ENCODE assay signal across 8 cellular contexts in the genomic region with DNA sequence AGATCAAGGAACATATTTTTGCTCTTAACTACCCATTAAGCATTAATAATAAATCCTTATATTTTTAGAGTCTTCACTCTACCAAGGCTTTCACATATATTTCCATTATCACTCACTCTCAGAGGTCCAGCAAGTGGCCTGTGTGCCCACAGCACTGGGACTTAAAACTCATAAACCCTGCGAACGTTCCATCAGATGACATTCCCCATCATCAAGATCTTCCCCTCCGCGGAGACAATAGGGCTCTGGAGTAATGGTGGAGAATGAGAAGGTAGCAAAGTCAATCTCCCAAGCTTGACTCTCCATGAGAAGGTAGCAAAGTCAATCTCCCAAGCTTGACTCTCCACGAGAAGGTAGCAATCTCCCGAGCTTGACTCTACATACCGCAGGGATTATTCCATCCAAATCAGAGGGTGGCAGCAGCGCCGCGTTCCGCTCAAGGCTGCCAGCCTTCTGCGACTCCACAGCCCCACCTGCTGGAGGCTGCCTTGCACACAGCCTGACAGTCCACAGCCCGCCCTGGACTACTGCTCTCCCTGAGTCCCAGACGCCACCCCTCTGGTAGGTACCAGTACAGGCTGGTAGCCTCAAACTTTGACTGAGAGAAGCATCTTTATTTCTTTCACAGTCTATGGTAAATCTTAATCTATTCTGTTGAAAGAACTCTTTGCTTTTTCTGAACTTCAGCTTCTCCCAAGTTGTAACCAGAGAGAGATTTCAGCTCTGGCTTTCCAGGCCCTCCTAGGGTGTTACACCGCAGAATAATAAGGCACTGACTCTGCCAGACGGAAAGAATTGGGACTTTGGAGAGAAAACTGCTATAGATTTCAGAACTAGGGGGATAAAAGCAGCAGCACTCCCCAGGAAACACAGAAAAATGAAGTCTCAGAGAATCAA. TPM values are rescaled to one million over a fixed set of nuclear protein-coding genes. Genes with fewer than 3 reads are reported as not detected.
DNase-seq lines count a peak whose midpoint lies in the region; TF ChIP-seq lines count a peak whose summit lies in the region.

No MANE protein-coding gene starts in this region.

- in situ Hi-C loops in G401 (cut with HindIII; ENCODE audit: low sequenced_read_pairs) = no loop called here

- peaks cover 7% of the 10 kb centered on the region; the same call in 1 of the 2 replicates for H3K4me1 ChIP-seq in SJCRH30
- no peaks in the 10 kb centered on the region for H3K4me1 ChIP-seq in ovary (ENCODE audit: insufficient read depth)
- no peaks in the 10 kb centered on the region for H3K4me1 ChIP-seq in thyroid gland

- H3K36me3 ChIP-seq in SJCRH30 (no peaks in the 10 kb centered on the region), ovary (no peaks in the 10 kb centered on the region), thyroid gland (no peaks in the 10 kb centered on the region)

- WGBS in ovary, 3 donors = 18 to 22% (median 19%) methylated on average over 16 of the region's 16 CpGs
- 27 to 35% methylated on average over 9 to 12 of the region's 16 CpGs for WGBS in thyroid gland, 2 donors

- intact Hi-C loops in ovary (cut with DNase I) (loop anchor here in 1 of 4 donors (10.0 kb wide), 1 partner anchor 345 kb away; the partner anchor contains the start of gene PPM1J), thyroid gland (cut with DNase I) (no loop called here)

- H3K27me3 ChIP-seq in SJCRH30 = no peaks in the 10 kb centered on the region
- no peaks in the 10 kb centered on the region for H3K27me3 ChIP-seq in ovary
- H3K27me3 ChIP-seq in thyroid gland = no peaks in the 10 kb centered on the region

- TF ChIP-seq POLR2A in ovary (IDR thresholded peaks at IDR 0.05) (no peak), thyroid gland (IDR thresholded peaks at IDR 0.05) (no peak)

- TF ChIP-seq EP300 in ovary (IDR thresholded peaks at IDR 0.05) = no peak

- H3K4me3 ChIP-seq in SJCRH30 = no peak overlapping the region
- H3K4me3 ChIP-seq in ovary = no peak overlapping the region
- H3K4me3 ChIP-seq in thyroid gland (replicated peaks in 1 of 3) = no peak overlapping the region

- H3K27ac ChIP-seq in SJCRH30 (no peak overlapping the region), ovary (no peak overlapping the region), thyroid gland (no peak overlapping the region)

- peak; percentile 90 for DNase-seq in G401 (ENCODE audit: low spot score)
- peak; percentile 76 for DNase-seq in H4 (ENCODE audit: low spot score)
- peak; percentile 64 for DNase-seq in M059J (ENCODE audit: low read depth)
- peak; percentile 83 to 91 for DNase-seq in SJCRH30
- peak; percentile 93 for DNase-seq in activated effector memory CD4-positive, alpha-beta T cell treated with anti-CD3 and anti-CD28 coated beads, Interleukin-2, amount 50 U/mL, for 16 hours
- DNase-seq in foreskin melanocyte = peak; percentile 66
- DNase-seq in ovary = peak; percentile 80 to 93 (median 85)
- DNase-seq in thyroid gland = peak; percentile 84 to 91

- H3K9me3 ChIP-seq in SJCRH30 (replicated peaks) (no peaks in the 10 kb centered on the region), ovary (no peaks in the 10 kb centered on the region), thyroid gland (no peaks in the 10 kb centered on the region)

- peak; percentile 78 to 88 (median 84) for TF ChIP-seq CTCF in ovary (IDR thresholded peaks at IDR 0.05)
- TF ChIP-seq CTCF in thyroid gland (IDR thresholded peaks at IDR 0.05) = peak; percentile 82 to 98 (median 92)

RNA-seq across cellular contexts. Expression of gene CTTNBP2NL, which starts 26.4 kb away (rescaled TPM):
- 13.2 and 14.8 TPM in 2 replicates for total RNA-seq in G401 (2014; rRNA removed; shearing (Covaris generic))
- 5.0 and 8.3 TPM in 2 replicates for total RNA-seq in H4 (2014; rRNA removed; shearing (Covaris generic))
- 13.5 and 17.2 TPM in 2 replicates for total RNA-seq in M059J (2014; rRNA removed; shearing (Covaris generic))
- 12.1 and 13.2 TPM in 2 replicates for total RNA-seq in SJCRH30 (2014; rRNA removed; shearing (Covaris generic))
- total RNA-seq in ovary (10 to 100 TPM in 6 of 7 donors, 1 to 10 TPM in 1; 9.4 to 35.7 (median 28.4) TPM), thyroid gland (10 to 100 TPM; 11.8 to 20.7 (median 19.2) TPM)
- polyA plus RNA-seq in ovary = 10 to 100 TPM in 1 of 2 donors, 1 to 10 TPM in 1; 8.1 to 19.8 TPM
